14 cellular contexts compared by ENCODE assay signal in the genomic region with DNA sequence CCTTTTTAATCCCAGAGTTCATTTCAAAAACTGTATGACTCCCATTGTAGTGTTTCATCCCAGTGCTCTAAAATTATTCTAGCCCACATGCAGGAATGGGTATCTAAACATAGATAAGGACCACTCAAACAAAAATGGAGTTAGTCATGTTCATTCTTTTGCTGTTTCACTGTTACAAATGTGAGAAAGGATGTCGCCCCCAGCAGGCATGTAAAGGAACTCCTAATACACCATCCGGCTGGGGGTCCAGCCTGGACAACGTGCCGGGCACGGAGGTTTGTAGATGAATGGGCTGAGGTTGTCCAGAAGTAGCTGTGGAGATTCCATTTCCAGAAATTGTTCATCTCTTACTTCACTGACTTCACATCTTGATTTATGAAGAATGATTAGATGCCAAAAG.
DNase-seq lines count a peak whose midpoint lies in the region; ATAC-seq, FAIRE-seq and TF ChIP-seq lines count a peak whose summit lies in the region.
"Had no signal": no experiment of that assay in that cellular context is flagged by ENCODE, and none has a peak within 500 bp of the region (broad histone marks: within the 10 kb centered on the region; RNA-seq: fewer than 3 reads in every experiment).

No MANE protein-coding gene starts in this region.

- H3K4me2 ChIP-seq in endothelial cell of umbilical vein (ENCODE audit: insufficient read depth, low read length): no peak overlapping the region
- H3K4me2 ChIP-seq in smooth muscle cell: no peak overlapping the region

- H3K27ac ChIP-seq in endothelial cell of umbilical vein (ENCODE audit: insufficient read depth, low read depth, low read length) (no peak overlapping the region), smooth muscle cell (ENCODE audit: low read depth) (no peak overlapping the region)
- H3K27ac ChIP-seq: heart right ventricle, SK-N-MC had no signal

- WGBS in smooth muscle cell (ENCODE audit: low lambda C conversion rate): 50% methylated on average over 5 of the region's 5 CpGs

- CTCF ChIA-PET in endothelial cell of umbilical vein (lab: Charles Lee): no interaction called here

- POLR2A ChIA-PET in endothelial cell of umbilical vein (lab: Charles Lee): no interaction called here

- H3K36me3 ChIP-seq in endothelial cell of umbilical vein (ENCODE audit: control insufficient read depth in 2 of 2, extremely low read depth in 1 of 2, insufficient read depth in 2 of 2, low read length in 2 of 2) (no peaks in the 10 kb centered on the region), smooth muscle cell (ENCODE audit: low read depth) (no peaks in the 10 kb centered on the region)
- H3K36me3 ChIP-seq: heart right ventricle had no signal

- TF ChIP-seq CTCF in endothelial cell of umbilical vein (IDR thresholded peaks at IDR 0.05; ENCODE audit: extremely low read depth in 1 of 2, insufficient read depth in 1 of 2, low read depth in 1 of 2, low read length in 2 of 2) (peak; percentile 34 to 35), smooth muscle cell (IDR thresholded peaks at IDR 0.05; ENCODE audit: borderline replicate concordance, insufficient read depth, poor library complexity, severe bottlenecking) (peak; percentile 26)

- H4K20me1 ChIP-seq in endothelial cell of umbilical vein (replicated peaks; ENCODE audit: control insufficient read depth, extremely low read depth, insufficient read depth, low read length) (no peaks in the 10 kb centered on the region), smooth muscle cell (ENCODE audit: low read depth) (no peaks in the 10 kb centered on the region)

- BruUV-seq in endothelial cell of umbilical vein (replicated peaks; lab: Mats Ljungman, UMichigan): no TSS peak

- no peaks in the 10 kb centered on the region for H3K9me1 ChIP-seq in endothelial cell of umbilical vein (replicated peaks; ENCODE audit: control insufficient read depth, extremely low read depth, insufficient read depth, low read length)

- H3K4me1 ChIP-seq in endothelial cell of umbilical vein (ENCODE audit: control insufficient read depth, extremely low read depth, insufficient read depth, low read length) (no peaks in the 10 kb centered on the region), smooth muscle cell (ENCODE audit: low read depth) (no peaks in the 10 kb centered on the region)
- H3K4me1 ChIP-seq: heart right ventricle had no signal

- DNase-seq in Right ventricle myocardium inferior (ENCODE audit: missing footprints) (peak; percentile 48), left ventricle myocardium superior (no peak), NCI-H69 (lab: John Stamatoyannopoulos, UW) (peak; percentile 74), endothelial cell of umbilical vein (ENCODE audit: low read depth, low spot score) (peak; percentile 11), smooth muscle cell (lab: John Stamatoyannopoulos, UW; ENCODE audit: unreplicated experiment) (no peak)
- no peak for DNase-seq in stimulated activated CD4-positive, alpha-beta T cell treated with anti-CD3 and anti-CD28 coated beads, Interleukin-4, amount 100 ng/mL, for 4 hours
- DNase-seq: activated CD8-positive, alpha-beta memory T cell treated with anti-CD3 and anti-CD28 coated beads, Interleukin-2, amount 10 ng/mL, durations not matched to agents 7 days and 5 days; heart right ventricle; naive thymus-derived CD4-positive, alpha-beta T cell; NCI-H2107; stimulated activated CD4-positive, alpha-beta T cell treated with anti-CD3 and anti-CD28 coated beads, Interleukin-4, amount 100 ng/mL, for 1 hour had no signal

- no peak overlapping the region for H3K9ac ChIP-seq in endothelial cell of umbilical vein (replicated peaks; ENCODE audit: extremely low read depth, insufficient read depth, low read length)
- H3K9ac ChIP-seq in smooth muscle cell (ENCODE audit: low read depth): no peak overlapping the region

- FAIRE-seq in endothelial cell of umbilical vein (lab: Jason Lieb, UNC): peak; percentile 21

- ATAC-seq in Right ventricle myocardium inferior (no peak), left ventricle myocardium superior (no peak), HG02981 (IDR thresholded peaks at IDR 0.05; ENCODE audit: unreplicated experiment) (no peak), HG03280 (IDR thresholded peaks at IDR 0.05; ENCODE audit: unreplicated experiment) (no peak)
- ATAC-seq: activated CD8-positive, alpha-beta memory T cell treated with anti-CD3 and anti-CD28 coated beads, Interleukin-2, amount 10 ng/mL, durations not matched to agents 7 days and 5 days; heart right ventricle; naive thymus-derived CD4-positive, alpha-beta T cell had no signal

- H3K4me3 ChIP-seq in endothelial cell of umbilical vein (replicated peaks in 1 of 3; ENCODE audit: insufficient read depth in 1 of 3, low read depth in 1 of 3, low read length in 3 of 3) (no peak overlapping the region), smooth muscle cell (no peak overlapping the region)
- H3K4me3 ChIP-seq: heart right ventricle, SK-N-MC had no signal

- H3K9me3 ChIP-seq in endothelial cell of umbilical vein (replicated peaks; ENCODE audit: control insufficient read depth, insufficient read depth, low read length) (no peaks in the 10 kb centered on the region), smooth muscle cell (replicated peaks; ENCODE audit: low read depth) (no peaks in the 10 kb centered on the region)
- H3K9me3 ChIP-seq: heart right ventricle had no signal

- TF ChIP-seq POLR2A in endothelial cell of umbilical vein (IDR thresholded peaks at IDR 0.05; ENCODE audit: low read depth, low read length): no peak

- H3K79me2 ChIP-seq in endothelial cell of umbilical vein (ENCODE audit: control insufficient read depth, insufficient read depth, low read length) (no peaks in the 10 kb centered on the region), smooth muscle cell (ENCODE audit: low read depth) (no peaks in the 10 kb centered on the region)

- no peaks in the 10 kb centered on the region for H3K27me3 ChIP-seq in endothelial cell of umbilical vein (ENCODE audit: control insufficient read depth in 2 of 2, insufficient read depth in 2 of 2, low read length in 2 of 2)
- H3K27me3 ChIP-seq in smooth muscle cell (ENCODE audit: low read depth): no peaks in the 10 kb centered on the region

- H2AFZ ChIP-seq in endothelial cell of umbilical vein (ENCODE audit: low read depth, low read length): no peak overlapping the region
- H2AFZ ChIP-seq in smooth muscle cell (ENCODE audit: low read depth): no peak overlapping the region

- dilution Hi-C loops in endothelial cell of umbilical vein (cut with MboI; ENCODE audit: extremely low pct_ligation_motif_present, low sequenced_read_pairs): no loop called here

- intact Hi-C loops in Right ventricle myocardium inferior (cut with DNase I): no loop called here
- intact Hi-C loops in left ventricle myocardium superior (cut with micrococcal nuclease): no loop called here
- intact Hi-C loops in endothelial cell of umbilical vein (cut with micrococcal nuclease): no loop called here

- H3F3A ChIP-seq in smooth muscle cell (ENCODE audit: low read depth): no peaks in the 10 kb centered on the region

TF ChIP-seq in endothelial cell of umbilical vein, 7 proteins besides CTCF, POLR2A, EP300 and RAD21:
- TF ChIP-seq EZH2 (IDR thresholded peaks at IDR 0.05; ENCODE audit: borderline replicate concordance, low read depth, low read length, severe bottlenecking) (no peak), POLR2AphosphoS5 (IDR thresholded peaks at IDR 0.05; ENCODE audit: insufficient read depth, low read depth, low read length) (no peak)

Comparison
In these comparisons a context has a peak if more than half of its experiments do, and no peak if none do; other contexts are left out.
1. DNase-seq: peak in Right ventricle myocardium inferior (single experiment), NCI-H69 (single experiment) and endothelial cell of umbilical vein (single experiment); none in left ventricle myocardium superior (single experiment), smooth muscle cell (single experiment) and stimulated activated CD4-positive, alpha-beta T cell treated with anti-CD3 and anti-CD28 coated beads, Interleukin-4, amount 100 ng/mL, for 4 hours (0 of 2).